In the genomic region with DNA sequence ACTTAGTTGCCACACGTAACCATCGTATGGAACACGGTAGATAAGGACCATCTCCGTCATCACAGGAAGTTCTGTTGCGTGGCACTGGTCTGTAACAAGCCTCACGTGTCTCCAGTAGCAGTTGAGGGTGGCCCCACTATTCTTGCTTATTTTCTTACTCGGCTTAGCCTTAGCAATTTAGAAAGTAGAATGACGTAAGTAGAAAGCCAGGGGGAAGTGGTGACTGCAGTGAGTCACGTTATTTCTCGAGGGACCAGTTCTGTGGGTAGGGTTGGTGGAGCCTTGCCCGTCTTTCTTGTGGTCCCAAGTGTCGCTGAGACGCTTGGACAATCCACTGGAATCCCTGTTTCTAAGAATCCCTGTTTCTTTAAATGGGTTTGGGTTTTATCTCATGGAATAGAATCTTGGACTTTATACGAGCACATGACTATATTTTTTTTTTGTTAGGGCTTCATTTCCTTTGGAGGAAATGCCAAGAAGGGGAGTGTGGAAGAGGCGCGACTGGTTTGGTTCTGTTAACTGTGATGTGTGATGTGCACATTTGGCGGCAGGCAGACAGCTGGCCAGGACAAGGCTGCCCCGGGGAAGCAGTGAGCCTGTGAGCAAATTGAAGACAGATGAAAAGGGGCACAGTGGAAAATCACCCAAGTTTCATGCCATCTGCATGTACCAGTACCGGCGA, we compare ENCODE assay signal across 8 cellular contexts.
DNase-seq lines count a peak whose midpoint lies in the region; ATAC-seq and TF ChIP-seq lines count a peak whose summit lies in the region.

No MANE protein-coding gene starts in this region.

- H3K4me3 ChIP-seq in colonic mucosa = no peak overlapping the region
- H3K4me3 ChIP-seq in subcutaneous abdominal adipose tissue (ENCODE audit: low read depth in 1 of 5, low read length in 5 of 5) = peak overlapping the region in 3 of 5 donors; percentile 1 to 17 (median 4)

- no peaks in the 10 kb centered on the region for H3K4me1 ChIP-seq in colonic mucosa
- peaks cover 17 to 68% (median 58%) of the 10 kb centered on the region in 5 donors for H3K4me1 ChIP-seq in subcutaneous abdominal adipose tissue (ENCODE audit: control insufficient read depth in 5 of 5, insufficient read depth in 5 of 5, low read length in 5 of 5)

- peak overlapping the region in 9 of 10 donors; percentile 10 to 79 (median 50) for H3K4me3 Mint-ChIP-seq in naive thymus-derived CD8-positive, alpha-beta T cell

- DNase-seq in Ammon's horn (ENCODE audit: low spot score) (peak; percentile 50), HS-27A (ENCODE audit: low read depth) (peak; percentile 76), colonic mucosa (peak; percentile 45), HuH-7.5 (ENCODE audit: low spot score) (no peak)
- peak; percentile 81 for DNase-seq in activated CD4-positive, alpha-beta T cell treated with anti-CD3 and anti-CD28 coated beads for 48 hours
- peak in 9 of 10 donors; percentile 34 to 87 (median 64) for DNase-seq in naive thymus-derived CD8-positive, alpha-beta T cell

- no peaks in the 10 kb centered on the region for H3K9me3 Mint-ChIP-seq in naive thymus-derived CD8-positive, alpha-beta T cell

- H3K27me3 ChIP-seq in colonic mucosa (no peaks in the 10 kb centered on the region), subcutaneous abdominal adipose tissue (ENCODE audit: control insufficient read depth in 5 of 5, insufficient read depth in 4 of 5, low read length in 5 of 5) (no peaks in the 10 kb centered on the region)

- H3K27ac ChIP-seq in colonic mucosa = peak overlapping the region; percentile 46
- peak overlapping the region; percentile 94 for H3K27ac ChIP-seq in subcutaneous abdominal adipose tissue (ENCODE audit: low read depth, low read length)

- peaks cover 0 to 3% (median 0%) of the 10 kb centered on the region in 5 donors for H3K27me3 Mint-ChIP-seq in naive thymus-derived CD8-positive, alpha-beta T cell

- no peaks in the 10 kb centered on the region for H3K36me3 Mint-ChIP-seq in naive thymus-derived CD8-positive, alpha-beta T cell

- POLR2A ChIA-PET in naive thymus-derived CD8-positive, alpha-beta T cell (lab: Charles Lee) = no interaction called here

- H3K27ac Mint-ChIP-seq in naive thymus-derived CD8-positive, alpha-beta T cell = peak overlapping the region; percentile 63 to 96 (median 84)

- intact Hi-C loops in colonic mucosa (cut with DNase I) = no loop called here

- H3K36me3 ChIP-seq in colonic mucosa (no peaks in the 10 kb centered on the region), subcutaneous abdominal adipose tissue (ENCODE audit: control insufficient read depth in 5 of 5, insufficient read depth in 5 of 5, low read length in 5 of 5) (peaks cover 0 to 20% (median 19%) of the 10 kb centered on the region in 5 donors)

- peak overlapping the region in 1 of 2 donors; percentile 12 for H3K9ac ChIP-seq in colonic mucosa (ENCODE audit: low read depth in 2 of 2, low read length in 2 of 2)
- peak overlapping the region in 2 of 5 donors; percentile 7 to 46 for H3K9ac ChIP-seq in subcutaneous abdominal adipose tissue (ENCODE audit: low read length in 5 of 5)

- H3K4me1 Mint-ChIP-seq in naive thymus-derived CD8-positive, alpha-beta T cell = peaks cover 5 to 65% (median 14%) of the 10 kb centered on the region in 4 donors

- TF ChIP-seq CTCF in colonic mucosa (IDR thresholded peaks at IDR 0.05) = no peak

- H3K9me3 ChIP-seq in colonic mucosa = no peaks in the 10 kb centered on the region
- no peaks in the 10 kb centered on the region for H3K9me3 ChIP-seq in subcutaneous abdominal adipose tissue (ENCODE audit: control insufficient read depth in 5 of 5, low read length in 5 of 5)

- peak; percentile 88 for ATAC-seq in GM19468 (IDR thresholded peaks at IDR 0.05; ENCODE audit: extremely low read depth, unreplicated experiment)
- peak; percentile 91 to 92 for ATAC-seq in naive thymus-derived CD8-positive, alpha-beta T cell
